In genomic region chr15:40357723-40358491, GRCh38 we compare ENCODE assay signal across 8 cellular contexts. TPM values are rescaled to one million over a fixed set of nuclear protein-coding genes. Genes with fewer than 3 reads are reported as not detected.
A peak's percentile ranks its signal among the peaks of the same experiment; 100 is the strongest.
DNase-seq lines count a peak whose midpoint lies in the region; TF ChIP-seq lines count a peak whose summit lies in the region.

Gene DISP2, plus strand, starts transcription at chr15:40358219. Its CDS starts 103 bp downstream, at chr15:40358322.

- in situ Hi-C loops in HAP-1 (cut with MboI; ENCODE audit: low sequenced_read_pairs) (no loop called here), SK-MEL-5 (cut with HindIII; ENCODE audit: low pct_unique_long_range_greater_than_20kb, low sequenced_read_pairs) (no loop called here)

- H2AFZ ChIP-seq in neuron (ENCODE audit: low read depth, low read length): peak within 1 kb of the TSS; percentile 96

- no peak for TF ChIP-seq POLR2A in stomach (IDR thresholded peaks at IDR 0.05)

- H3K4me1 ChIP-seq in HAP-1 (peaks cover 4% of the 10 kb centered on the region), neuron (ENCODE audit: insufficient read depth, low read length) (peaks cover 13% of the 10 kb centered on the region), stomach (peaks cover 19 to 34% (median 29%) of the 10 kb centered on the region in 4 donors)

- no peak for TF ChIP-seq EP300 in stomach (IDR thresholded peaks at IDR 0.05)

- WGBS in stomach, 5 donors: 3 to 8% (median 4%) methylated on average over 32 to 82 of the region's 82 CpGs

- no peaks in the 10 kb centered on the region for H3K27me3 ChIP-seq in HAP-1 (ENCODE audit: low read depth)
- H3K27me3 ChIP-seq in MG63: no peaks in the 10 kb centered on the region
- peaks cover 45% of the 10 kb centered on the region for H3K27me3 ChIP-seq in neuron (ENCODE audit: insufficient read depth, low read length)
- H3K27me3 ChIP-seq in stomach: peaks cover 0 to 10% (median 3%) of the 10 kb centered on the region in 3 donors

- DNase-seq in ELF-1 (ENCODE audit: low read depth, low spot score) (peak; percentile 88), HAP-1 (ENCODE audit: low spot score in 2 of 2) (peak; percentile 80 to 93), MG63 (peak; percentile 78), SK-MEL-5 (ENCODE audit: low read depth, low spot score) (peak; percentile 78), foreskin melanocyte (peak; percentile 51), stomach (peak; percentile 92)
- DNase-seq in activated naive CD4-positive, alpha-beta T cell (lab: John Stamatoyannopoulos, UW): peak; percentile 78 to 86 (median 82)

- intact Hi-C loops in stomach (cut with DNase I; ENCODE audit: low total_unique reads): no loop called here

- peak within 1 kb of the TSS in 2 of 5 donors; percentile 21 to 42 for H3K27ac ChIP-seq in stomach

- H3K36me3 ChIP-seq in HAP-1 (replicated peaks) (no peaks in the 10 kb centered on the region), MG63 (no peaks in the 10 kb centered on the region), neuron (ENCODE audit: insufficient read depth, low read length) (no peaks in the 10 kb centered on the region), stomach (no peaks in the 10 kb centered on the region)

- H3K9me3 ChIP-seq in HAP-1: no peaks in the 10 kb centered on the region
- H3K9me3 ChIP-seq in MG63: no peaks in the 10 kb centered on the region
- H3K9me3 ChIP-seq in neuron (ENCODE audit: low read length): no peaks in the 10 kb centered on the region
- H3K9me3 ChIP-seq in stomach: no peaks in the 10 kb centered on the region

- no peak for TF ChIP-seq CTCF in stomach (IDR thresholded peaks at IDR 0.05)

- H3K4me3 ChIP-seq in HAP-1 (peak within 1 kb of the TSS; percentile 44), MG63 (peak within 1 kb of the TSS; percentile 52), neuron (ENCODE audit: low read length) (peak within 1 kb of the TSS; percentile 79), stomach (peak within 1 kb of the TSS; percentile 46 to 67 (median 58))

RNA-seq across cellular contexts. Expression of gene DISP2, which starts in this region (rescaled TPM):
- total RNA-seq in MG63 (2014; rRNA removed; shearing (Covaris generic); ENCODE audit: low replicate concordance): 0.37 and 0.43 TPM in 2 replicates
- total RNA-seq in SK-MEL-5 (2014; rRNA removed; shearing (Covaris generic)): 0.34 and 0.80 TPM in 2 replicates
- polyA plus RNA-seq in SK-MEL-5 (2015; cell fraction: cytosol; rRNA removed): 0.65 and 0.84 TPM in 2 replicates
- 0.25 and 0.35 TPM in 2 replicates for polyA plus RNA-seq in SK-MEL-5 (2015; cell fraction: nucleus; rRNA removed)
- 10 to 100 TPM in 1 of 5 donors, under 1 TPM in 3, not detected in 1; 0.29 to 10.1 (median 0.48) TPM for total RNA-seq in stomach
- polyA plus RNA-seq in stomach: 1 to 10 TPM in 1 of 3 donors, under 1 TPM in 2; 0.15 to 1.7 (median 0.93) TPM

Comparison
In these comparisons a context has a peak if more than half of its experiments do, and no peak if none do; other contexts are left out.
1. Peak in DNase-seq and H3K4me3 ChIP-seq in MG63; RNA of the gene not detected or under 1 TPM.
2. Peak in DNase-seq in SK-MEL-5; RNA of the gene not detected or under 1 TPM.